In the genomic region with DNA sequence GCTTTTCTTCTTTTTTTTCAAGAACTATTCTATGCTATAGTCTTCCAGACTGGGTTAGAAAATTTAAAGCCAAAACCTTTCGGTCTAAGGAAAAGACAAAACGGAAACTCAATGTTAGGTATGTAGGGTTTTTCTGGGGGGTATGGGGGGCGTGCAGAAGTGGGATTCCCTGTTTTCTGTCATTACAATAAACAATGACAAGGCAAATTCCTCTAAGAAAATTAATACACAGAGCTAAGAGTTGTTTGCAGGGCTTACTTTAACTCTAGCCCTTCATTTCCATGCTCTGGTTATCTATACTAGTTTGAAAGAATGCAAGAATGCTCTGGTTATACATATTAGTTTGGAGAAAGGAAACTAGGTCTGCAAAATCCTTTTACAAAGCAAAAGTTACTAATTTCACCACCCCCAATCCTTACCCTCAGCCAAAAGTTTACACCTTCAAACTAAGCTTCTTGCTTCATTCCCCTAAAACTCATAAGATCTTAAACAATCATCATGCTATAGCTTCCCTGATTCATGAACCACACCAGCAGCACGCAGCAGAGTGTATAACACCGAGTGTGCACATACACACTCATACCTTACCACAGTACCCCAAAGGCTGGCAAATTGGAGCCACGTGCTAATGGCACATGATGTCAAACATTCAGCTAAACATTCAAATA, we compare ENCODE assay signal across 2 cellular contexts.
TF ChIP-seq lines count a peak whose summit lies in the region.

No MANE protein-coding gene starts in this region.

TF ChIP-seq in SK-N-SH treated with all-trans-retinoic acid at 6 μM for 48 hours, 23 proteins besides CTCF, POLR2A, EP300 and RAD21 (continued from another document):
- TF ChIP-seq ZNF8 (CRISPR knock-in tag; IDR thresholded peaks at IDR 0.05) (no peak), ZNF70 (CRISPR knock-in tag; IDR thresholded peaks at IDR 0.05) (no peak), TOX (CRISPR knock-in tag; IDR thresholded peaks at IDR 0.05; ENCODE audit: borderline replicate concordance) (no peak), ZNF565 (CRISPR knock-in tag; conservative IDR thresholded peaks at IDR 0.05; ENCODE audit: low read depth) (no peak), ZC3H10 (CRISPR knock-in tag; IDR thresholded peaks at IDR 0.05) (no peak), CREB5 (CRISPR knock-in tag; IDR thresholded peaks at IDR 0.05; ENCODE audit: low read depth) (no peak), ZFP30 (CRISPR knock-in tag; IDR thresholded peaks at IDR 0.05) (no peak), PPARA (CRISPR knock-in tag; IDR thresholded peaks at IDR 0.05; ENCODE audit: borderline replicate concordance) (no peak), CSDC2 (CRISPR knock-in tag; IDR thresholded peaks at IDR 0.05) (no peak), SNAI2 (CRISPR knock-in tag; IDR thresholded peaks at IDR 0.05) (no peak), ESRRG (CRISPR knock-in tag; IDR thresholded peaks at IDR 0.05) (no peak), RARB (CRISPR knock-in tag; IDR thresholded peaks at IDR 0.05) (no peak), ISL1 (CRISPR knock-in tag; IDR thresholded peaks at IDR 0.05) (no peak)
- TF ChIP-seq, protein P1, sequence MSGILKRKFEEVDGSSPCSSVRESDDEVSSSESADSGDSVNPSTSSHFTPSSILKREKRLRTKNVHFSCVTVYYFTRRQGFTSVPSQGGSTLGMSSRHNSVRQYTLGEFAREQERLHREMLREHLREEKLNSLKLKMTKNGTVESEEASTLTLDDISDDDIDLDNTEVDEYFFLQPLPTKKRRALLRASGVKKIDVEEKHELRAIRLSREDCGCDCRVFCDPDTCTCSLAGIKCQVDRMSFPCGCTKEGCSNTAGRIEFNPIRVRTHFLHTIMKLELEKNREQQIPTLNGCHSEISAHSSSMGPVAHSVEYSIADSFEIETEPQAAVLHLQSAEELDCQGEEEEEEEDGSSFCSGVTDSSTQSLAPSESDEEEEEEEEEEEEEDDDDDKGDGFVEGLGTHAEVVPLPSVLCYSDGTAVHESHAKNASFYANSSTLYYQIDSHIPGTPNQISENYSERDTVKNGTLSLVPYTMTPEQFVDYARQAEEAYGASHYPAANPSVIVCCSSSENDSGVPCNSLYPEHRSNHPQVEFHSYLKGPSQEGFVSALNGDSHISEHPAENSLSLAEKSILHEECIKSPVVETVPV (CRISPR knock-in tag; IDR thresholded peaks at IDR 0.05) = no peak
TF ChIP-seq in SK-N-SH treated with all-trans-retinoic acid at 6 μM for 48 hours: peak in this region for 0.

TF ChIP-seq in SK-N-SH, 30 proteins besides CTCF, POLR2A, EP300 and RAD21 (continued from another document):
- TF ChIP-seq NRF1 (IDR thresholded peaks at IDR 0.05; ENCODE audit: low read depth, low read length) (no peak), ELF1 (IDR thresholded peaks at IDR 0.05) (no peak)
